In genomic region chr1:97581614-97582051, GRCh38 we compare ENCODE assay signal across 17 cellular contexts.
DNase-seq lines count a peak whose midpoint lies in the region; ATAC-seq and TF ChIP-seq lines count a peak whose summit lies in the region.
"Had no signal": no experiment of that assay in that cellular context is flagged by ENCODE, and none has a peak within 500 bp of the region (broad histone marks: within the 10 kb centered on the region; RNA-seq: fewer than 3 reads in every experiment).

No MANE protein-coding gene starts in this region.

- no peak overlapping the region for H2AK5ac ChIP-seq in trophoblast cell (ENCODE audit: low read length)

- no peak overlapping the region for H4K8ac ChIP-seq in trophoblast cell (ENCODE audit: low read depth, low read length)

- in situ Hi-C loops in Panc1 (cut with HindIII; ENCODE audit: low pct_unique_long_range_greater_than_20kb, low sequenced_read_pairs), result no loop called here

- 0 out of 2 replicates have a peak, but pooled peaks cover 6% of the 10 kb centered on the region for H3K4me1 ChIP-seq in GM23338 (ENCODE audit: insufficient read depth)
- H3K4me1 ChIP-seq in Panc1 (ENCODE audit: control insufficient read depth, insufficient read depth, low read length), result no peaks in the 10 kb centered on the region
- peaks cover 0 to 3% of the 10 kb centered on the region in 2 experiments for H3K4me1 ChIP-seq in trophoblast cell (ENCODE audit: control insufficient read depth in 1 of 2, insufficient read depth in 2 of 2, low read length in 2 of 2)

- H3K4ac ChIP-seq in trophoblast cell (ENCODE audit: low read depth, low read length), result no peak overlapping the region

- WGBS in trophoblast cell (ENCODE audit: extremely low coverage, insufficient coverage, insufficient read length), result no CpG with 5 or more reads among the region's 2 CpGs

- H3K4me2 ChIP-seq in GM23338 (no peak overlapping the region), trophoblast cell (ENCODE audit: low read length) (no peak overlapping the region)

- H4K20me1 ChIP-seq in GM23338 (replicated peaks; ENCODE audit: insufficient read depth), result no peaks in the 10 kb centered on the region

- no peaks in the 10 kb centered on the region for H3K9me3 Mint-ChIP-seq in GM23338
- peaks cover 7% of the 10 kb centered on the region for H3K9me3 Mint-ChIP-seq in activated naive CD4-positive, alpha-beta T cell treated with anti-CD3 and anti-CD28 coated beads for 36 hours

- no peak overlapping the region for H4K12ac ChIP-seq in trophoblast cell (ENCODE audit: low read depth, low read length)

- H3K4me3 ChIP-seq in GM23338 (no peak overlapping the region), Panc1 (ENCODE audit: low read depth in 2 of 2, low read length in 2 of 2) (no peak overlapping the region), fibroblast of mammary gland (ENCODE audit: control insufficient read depth, low read depth, low read length) (no peak overlapping the region), trophoblast cell (ENCODE audit: low read depth, low read length) (no peak overlapping the region)

- H3K36me3 ChIP-seq in GM23338 (ENCODE audit: insufficient read depth) (no peaks in the 10 kb centered on the region), Panc1 (ENCODE audit: control insufficient read depth, insufficient read depth, low read length) (no peaks in the 10 kb centered on the region), trophoblast cell (ENCODE audit: control insufficient read depth in 1 of 2, insufficient read depth in 2 of 2, low read length in 2 of 2) (no peaks in the 10 kb centered on the region)

- no peaks in the 10 kb centered on the region for H3K27me3 Mint-ChIP-seq in GM23338 (ENCODE audit: insufficient read depth, low read depth, poor library complexity)
- no peaks in the 10 kb centered on the region for H3K27me3 Mint-ChIP-seq in activated naive CD4-positive, alpha-beta T cell treated with anti-CD3 and anti-CD28 coated beads for 36 hours (ENCODE audit: low read depth)
- H3K27me3 Mint-ChIP-seq: activated naive CD8-positive, alpha-beta T cell treated with anti-CD3 and anti-CD28 coated beads, Interleukin-2, amount 10 ng/mL, durations not matched to agents 7 days and 5 days; CD4-positive, CD25-positive, alpha-beta regulatory T cell had no signal

- intact Hi-C loops in Panc1 (cut with micrococcal nuclease; ENCODE audit: unreplicated experiment), result no loop called here
- intact Hi-C loops in activated naive CD4-positive, alpha-beta T cell treated with anti-CD3 and anti-CD28 coated beads for 36 hours (cut with micrococcal nuclease), result no loop called here

- POLR2A ChIA-PET in Panc1 (lab: Charles Lee), result no interaction called here

- H4K91ac ChIP-seq in trophoblast cell (ENCODE audit: low read depth, low read length), result no peak overlapping the region

- no TSS peak for BruUV-seq in Panc1 (replicated peaks; lab: Mats Ljungman, UMichigan)

- H3K9ac ChIP-seq in trophoblast cell (ENCODE audit: low read length), result no peak overlapping the region

- H3K9me2 ChIP-seq in GM23338 (ENCODE audit: insufficient read depth), result no peaks in the 10 kb centered on the region

- H2BK120ac ChIP-seq in trophoblast cell (ENCODE audit: insufficient read depth, low read length, poor library complexity), result no peak overlapping the region

- H3K79me2 ChIP-seq in GM23338 (replicated peaks; ENCODE audit: insufficient read depth), result no peaks in the 10 kb centered on the region
- H3K79me2 ChIP-seq in trophoblast cell (ENCODE audit: control insufficient read depth, insufficient read depth, low read length, poor library complexity), result no peaks in the 10 kb centered on the region

- no peaks in the 10 kb centered on the region for H3F3A ChIP-seq in GM23338 (replicated peaks; ENCODE audit: low read depth)

- peak; percentile 35 for DNase-seq in GM23338 (ENCODE audit: low spot score)
- peak; percentile 5 for DNase-seq in Panc1 (ENCODE audit: low read depth, low spot score)
- DNase-seq in fibroblast of mammary gland (ENCODE audit: low read depth), result peak; percentile 3
- DNase-seq in trophoblast cell, result peak; percentile 71 to 82
- no peak for DNase-seq in activated naive CD4-positive, alpha-beta T cell treated with anti-CD3 and anti-CD28 coated beads for 36 hours
- DNase-seq in HUDEP-2 (lab: John Stamatoyannopoulos, UW; ENCODE audit: unreplicated experiment in 76 of 76), result no peak
- DNase-seq: activated CD4-positive, CD25-positive, alpha-beta regulatory T cell; activated naive CD8-positive, alpha-beta T cell treated with anti-CD3 and anti-CD28 coated beads, Interleukin-2, amount 10 ng/mL, durations not matched to agents 7 days and 5 days; CD4-positive, CD25-positive, alpha-beta regulatory T cell; GDM1; midbrain; NCI-H1048; NCI-H446; occipital lobe; stimulated activated naive CD4-positive, alpha-beta T cell treated with Interleukin-2 at 50 U/mL for 16 hours had no signal

- H3K79me1 ChIP-seq in trophoblast cell (ENCODE audit: low read length), result no peaks in the 10 kb centered on the region

- H3K9me3 ChIP-seq in Panc1 (ENCODE audit: control insufficient read depth, insufficient read depth, low read depth, low read length), result no peaks in the 10 kb centered on the region
- H3K9me3 ChIP-seq in trophoblast cell (ENCODE audit: insufficient read depth, low read depth, low read length), result no peaks in the 10 kb centered on the region

- H3K4me1 Mint-ChIP-seq in GM23338, result peaks cover 8% of the 10 kb centered on the region
- H3K4me1 Mint-ChIP-seq in activated naive CD4-positive, alpha-beta T cell treated with anti-CD3 and anti-CD28 coated beads for 36 hours (ENCODE audit: low read depth), result no peaks in the 10 kb centered on the region
- H3K4me1 Mint-ChIP-seq: activated naive CD8-positive, alpha-beta T cell treated with anti-CD3 and anti-CD28 coated beads, Interleukin-2, amount 10 ng/mL, durations not matched to agents 7 days and 5 days had no signal

- no peak overlapping the region for H2BK5ac ChIP-seq in trophoblast cell (ENCODE audit: low read depth, low read length, poor library complexity)

- H3K27me3 ChIP-seq in GM23338 (ENCODE audit: insufficient read depth) (no peaks in the 10 kb centered on the region), Panc1 (ENCODE audit: control insufficient read depth, insufficient read depth, low read length) (no peaks in the 10 kb centered on the region), trophoblast cell (ENCODE audit: insufficient read depth, low read length) (no peaks in the 10 kb centered on the region)

- CTCF ChIA-PET in Panc1 (lab: Charles Lee), result no interaction called here
- CTCF ChIA-PET in activated naive CD4-positive, alpha-beta T cell treated with anti-CD3 and anti-CD28 coated beads for 36 hours (lab: Charles Lee), result interaction anchor here (0.7 kb wide), 1 partner anchor 86 kb away, joined by 4 read pairs; no protein-coding TSS in a partner anchor

- H3K18ac ChIP-seq in trophoblast cell (ENCODE audit: low read length), result no peak overlapping the region

- no peaks in the 10 kb centered on the region for H3K36me3 Mint-ChIP-seq in GM23338 (ENCODE audit: low read depth)
- H3K36me3 Mint-ChIP-seq in activated naive CD4-positive, alpha-beta T cell treated with anti-CD3 and anti-CD28 coated beads for 36 hours (ENCODE audit: low read depth), result peaks cover 15% of the 10 kb centered on the region

- H3K14ac ChIP-seq in trophoblast cell (ENCODE audit: low read length), result no peak overlapping the region

- H2BK12ac ChIP-seq in trophoblast cell (ENCODE audit: low read length), result no peak overlapping the region

- H2AFZ ChIP-seq in GM23338 (no peak overlapping the region), trophoblast cell (ENCODE audit: insufficient read depth, low read length, poor library complexity) (no peak overlapping the region)

- H3K27ac Mint-ChIP-seq in GM23338, result peak overlapping the region; percentile 30; the same call in 1 of the 2 replicates
- no peak overlapping the region for H3K27ac Mint-ChIP-seq in activated naive CD4-positive, alpha-beta T cell treated with anti-CD3 and anti-CD28 coated beads for 36 hours
- H3K27ac Mint-ChIP-seq: activated naive CD8-positive, alpha-beta T cell treated with anti-CD3 and anti-CD28 coated beads, Interleukin-2, amount 10 ng/mL, durations not matched to agents 7 days and 5 days; CD4-positive, CD25-positive, alpha-beta regulatory T cell had no signal

- no peak overlapping the region for H3K4me3 Mint-ChIP-seq in GM23338
- H3K4me3 Mint-ChIP-seq in activated naive CD4-positive, alpha-beta T cell treated with anti-CD3 and anti-CD28 coated beads for 36 hours, result no peak overlapping the region
- H3K4me3 Mint-ChIP-seq: activated naive CD8-positive, alpha-beta T cell treated with anti-CD3 and anti-CD28 coated beads, Interleukin-2, amount 10 ng/mL, durations not matched to agents 7 days and 5 days; CD4-positive, CD25-positive, alpha-beta regulatory T cell had no signal

- peak; percentile 61 for ATAC-seq in GM23338
- no peak for ATAC-seq in Panc1
- no peak for ATAC-seq in HG03439 (IDR thresholded peaks at IDR 0.05; ENCODE audit: unreplicated experiment)
- ATAC-seq in HG03521 (IDR thresholded peaks at IDR 0.05; ENCODE audit: unreplicated experiment), result no peak

- TF ChIP-seq CTCF in GM23338 (conservative IDR thresholded peaks at IDR 0.05; ENCODE audit: low read depth in 2 of 2) (no peak), Panc1 (IDR thresholded peaks at IDR 0.05) (no peak), fibroblast of mammary gland (conservative IDR thresholded peaks at IDR 0.05; ENCODE audit: control insufficient read depth, insufficient read depth, low read depth, low read length) (no peak)

- no peak overlapping the region for H3K27ac ChIP-seq in GM23338 (ENCODE audit: low read depth)
- no peak overlapping the region for H3K27ac ChIP-seq in Panc1 (ENCODE audit: low read length)
- H3K27ac ChIP-seq in trophoblast cell (ENCODE audit: low read depth, low read length), result no peak overlapping the region

- H3K23ac ChIP-seq in trophoblast cell (ENCODE audit: low read length), result no peak overlapping the region

TF ChIP-seq in GM23338, 12 proteins besides CTCF, POLR2A, EP300 and RAD21 (continues in another document):
- TF ChIP-seq ZNF114 (CRISPR knock-in tag; IDR thresholded peaks at IDR 0.05) (no peak), ZNF331 (CRISPR knock-in tag; IDR thresholded peaks at IDR 0.05; ENCODE audit: low read depth) (no peak), STAT1 (IDR thresholded peaks at IDR 0.05; ENCODE audit: unreplicated experiment) (no peak), CREB1 (CRISPR knock-in tag; IDR thresholded peaks at IDR 0.05; ENCODE audit: low read depth) (no peak), JUNB (IDR thresholded peaks at IDR 0.05; ENCODE audit: unreplicated experiment) (no peak)

Comparison
In these comparisons a context has a peak if more than half of its experiments do, and no peak if none do; other contexts are left out.
1. DNase-seq: peak in GM23338 (single experiment), Panc1 (single experiment), fibroblast of mammary gland (single experiment) and trophoblast cell (2 of 2); none in activated naive CD4-positive, alpha-beta T cell treated with anti-CD3 and anti-CD28 coated beads for 36 hours (single experiment) and HUDEP-2 (0 of 76).